8 cellular contexts compared by ENCODE assay signal in genomic region chr10:81874878-81875679, GRCh38. TPM values are rescaled to one million over a fixed set of nuclear protein-coding genes. Genes with fewer than 3 reads are reported as not detected.
DNase-seq lines count a peak whose midpoint lies in the region; ATAC-seq and TF ChIP-seq lines count a peak whose summit lies in the region.

NRG3 (plus strand) TSS chr10:81875194.

- CTCF ChIA-PET in Calu3 (lab: Charles Lee), result no interaction called here

- H3K27ac Mint-ChIP-seq in Calu3 (ENCODE audit: unreplicated experiment) (peak within 1 kb of the TSS; percentile 91), neural crest cell (ENCODE audit: unreplicated experiment) (peak within 1 kb of the TSS; percentile 39)

- H3K9me3 ChIP-seq in duodenal mucosa (ENCODE audit: control insufficient read depth in 1 of 2, low read length in 2 of 2), result no peaks in the 10 kb centered on the region
- no peaks in the 10 kb centered on the region for H3K9me3 ChIP-seq in SJCRH30 (replicated peaks)

- H3K27me3 Mint-ChIP-seq in Calu3 (ENCODE audit: unreplicated experiment) (no peaks in the 10 kb centered on the region), neural crest cell (ENCODE audit: low read depth) (peaks cover 80% of the 10 kb centered on the region)

- H3K27me3 ChIP-seq in duodenal mucosa (ENCODE audit: control insufficient read depth in 1 of 2, insufficient read depth in 2 of 2, low read length in 2 of 2), result peaks cover 20 to 39% of the 10 kb centered on the region in 2 donors
- no peaks in the 10 kb centered on the region for H3K27me3 ChIP-seq in SJCRH30

- no peak within 1 kb of the TSS for H3K9ac ChIP-seq in duodenal mucosa (ENCODE audit: low read depth in 1 of 2, low read length in 2 of 2)

- intact Hi-C loops in Calu3 (cut with micrococcal nuclease; ENCODE audit: unreplicated experiment), result loop anchor here (5.0 kb wide), 1 partner anchor 287 kb away; no protein-coding TSS in a partner anchor

- H3K36me3 ChIP-seq in duodenal mucosa (ENCODE audit: control insufficient read depth in 1 of 2, insufficient read depth in 2 of 2, low read length in 2 of 2) (no peaks in the 10 kb centered on the region), SJCRH30 (no peaks in the 10 kb centered on the region)

- BruUV-seq in Calu3 (replicated peaks; lab: Mats Ljungman, UMichigan), result no TSS peak

- ATAC-seq in HG02642 (IDR thresholded peaks at IDR 0.05; ENCODE audit: poor library complexity, unreplicated experiment), result peak; percentile 28
- no peak for ATAC-seq in HG03571 (IDR thresholded peaks at IDR 0.05; ENCODE audit: unreplicated experiment)

- peaks cover 41% of the 10 kb centered on the region for H3K4me1 Mint-ChIP-seq in Calu3 (ENCODE audit: low read depth, unreplicated experiment)
- H3K4me1 Mint-ChIP-seq in neural crest cell, result peaks cover 15% of the 10 kb centered on the region

- DNase-seq in Calu3 (peak; percentile 80), neural crest cell (ENCODE audit: low read depth, low spot score) (peak; percentile 29), COR-L47 (lab: John Stamatoyannopoulos, UW) (no peak), NCI-H2029 (lab: John Stamatoyannopoulos, UW) (no peak), SJCRH30 (no peak)

- peak within 1 kb of the TSS; percentile 3 to 10 for H3K4me3 ChIP-seq in duodenal mucosa (ENCODE audit: low read depth in 1 of 2, low read length in 2 of 2)
- no peak within 1 kb of the TSS for H3K4me3 ChIP-seq in SJCRH30

- H3K9me3 Mint-ChIP-seq in Calu3 (ENCODE audit: low read depth, unreplicated experiment) (no peaks in the 10 kb centered on the region), neural crest cell (no peaks in the 10 kb centered on the region)

- no peak for TF ChIP-seq CTCF in Calu3 (IDR thresholded peaks at IDR 0.05; ENCODE audit: unreplicated experiment)
- TF ChIP-seq CTCF in neural crest cell (conservative IDR thresholded peaks at IDR 0.05), result no peak

- H3K27ac ChIP-seq in duodenal mucosa (ENCODE audit: low read depth, low read length) (no peak within 1 kb of the TSS), SJCRH30 (no peak within 1 kb of the TSS)

- H3K36me3 Mint-ChIP-seq in Calu3 (ENCODE audit: insufficient read depth, unreplicated experiment) (peaks cover 64% of the 10 kb centered on the region), neural crest cell (ENCODE audit: low read depth) (no peaks in the 10 kb centered on the region)

- H3K4me3 Mint-ChIP-seq in Calu3 (ENCODE audit: low read depth, unreplicated experiment) (peak within 1 kb of the TSS; percentile 88), neural crest cell (peak within 1 kb of the TSS; percentile 86)

- H3K4me1 ChIP-seq in duodenal mucosa (ENCODE audit: control insufficient read depth in 1 of 2, insufficient read depth in 2 of 2, low read length in 2 of 2) (no peaks in the 10 kb centered on the region), SJCRH30 (no peaks in the 10 kb centered on the region)

RNA-seq across cellular contexts. Expression of gene NRG3, which starts in this region (rescaled TPM):
- total RNA-seq in Calu3 (2022) (35.3 and 46.3 TPM in 2 replicates), neural crest cell (3.1 and 3.4 TPM in 2 replicates)
- not detected in 2 replicates for total RNA-seq in SJCRH30 (2014; rRNA removed; shearing (Covaris generic))

Comparison
In these comparisons a context has a peak if more than half of its experiments do, and no peak if none do; other contexts are left out.
1. DNase-seq: peak in Calu3 (single experiment) and neural crest cell (single experiment); none in COR-L47 (single experiment), NCI-H2029 (single experiment) and SJCRH30 (0 of 2).